Comparison of ENCODE assay signal across 9 cellular contexts in the genomic region with DNA sequence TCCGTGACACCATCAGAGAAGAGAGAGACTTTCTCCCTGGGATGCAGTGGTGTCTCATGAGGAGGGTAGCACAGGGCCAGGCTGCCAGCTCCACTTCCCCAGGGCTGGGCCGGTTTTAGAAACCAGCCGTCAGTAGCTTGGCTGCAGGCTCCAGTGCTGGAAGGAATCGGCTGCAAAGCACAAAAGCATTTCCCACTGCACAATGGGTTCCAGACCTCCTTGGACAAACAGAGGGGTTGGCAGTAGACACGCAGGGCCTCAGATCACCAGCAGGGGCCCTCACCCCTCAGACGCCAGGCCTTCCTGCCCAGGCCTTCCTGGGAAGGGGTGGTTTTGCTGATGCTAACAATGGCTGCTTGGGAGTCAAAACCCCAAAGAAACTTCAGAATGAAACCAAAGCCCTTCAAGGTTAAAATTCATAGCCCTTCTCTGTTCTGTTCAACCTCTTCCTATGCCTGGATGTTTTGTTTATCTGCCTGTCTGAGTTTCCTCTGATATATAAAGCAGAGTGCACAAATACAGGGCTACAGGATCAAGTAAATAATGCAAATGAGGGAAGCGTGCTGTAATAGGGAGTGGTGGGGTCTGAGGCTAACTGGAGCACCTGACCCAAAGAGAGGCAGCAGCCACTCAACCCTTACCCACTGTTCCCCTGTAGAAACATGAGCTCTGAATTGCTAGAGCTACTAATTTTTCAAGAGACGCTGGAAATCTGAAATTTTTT. TPM values are rescaled to one million over a fixed set of nuclear protein-coding genes. Genes with fewer than 3 reads are reported as not detected.
A peak's percentile ranks its signal among the peaks of the same experiment; 100 is the strongest.
DNase-seq lines count a peak whose midpoint lies in the region; ATAC-seq and TF ChIP-seq lines count a peak whose summit lies in the region.
"Had no signal": no experiment of that assay in that cellular context is flagged by ENCODE, and none has a peak within 500 bp of the region (broad histone marks: within the 10 kb centered on the region; RNA-seq: fewer than 3 reads in every experiment).

No MANE protein-coding gene starts in this region.

- TF ChIP-seq CTCF in GM13977 (IDR thresholded peaks at IDR 0.05; ENCODE audit: extremely low read depth, insufficient read depth, missing control alignments), result peak; percentile 62
- peak; percentile 38 for TF ChIP-seq CTCF in RWPE2 (IDR thresholded peaks at IDR 0.05; ENCODE audit: poor library complexity, severe bottlenecking)
- TF ChIP-seq CTCF in gastrocnemius medialis (IDR thresholded peaks at IDR 0.05 in 4 of 5, conservative IDR thresholded peaks at IDR 0.05 in 1 of 5), result peak in 2 of 5 experiments; percentile 31 to 38
- TF ChIP-seq CTCF in tibial artery (IDR thresholded peaks at IDR 0.05), result peak in 1 of 2 experiments; percentile 24

- no peaks in the 10 kb centered on the region for H3K36me3 Mint-ChIP-seq in stimulated activated effector memory CD8-positive, alpha-beta T cell treated with anti-CD3 and anti-CD28 coated beads, Interleukin-12 subunit alpha, Interleukin-12 subunit beta, amount 100 ng/mL, for 72 hours
- H3K36me3 Mint-ChIP-seq: brain had no signal

- no peaks in the 10 kb centered on the region for H3K4me1 ChIP-seq in RWPE2 (ENCODE audit: insufficient read depth, poor library complexity, severe bottlenecking)
- H3K4me1 ChIP-seq in gastrocnemius medialis, result no peaks in the 10 kb centered on the region
- no peaks in the 10 kb centered on the region for H3K4me1 ChIP-seq in tibial artery

- peak; percentile 73 for ATAC-seq in RWPE2 (ENCODE audit: low read depth)
- peak; percentile 55 for ATAC-seq in stimulated activated effector memory CD8-positive, alpha-beta T cell treated with anti-CD3 and anti-CD28 coated beads, Interleukin-12 subunit alpha, Interleukin-12 subunit beta, amount 100 ng/mL, for 72 hours
- no peak for ATAC-seq in gastrocnemius medialis
- no peak for ATAC-seq in GM21423 (IDR thresholded peaks at IDR 0.05; ENCODE audit: unreplicated experiment)

- H3K4me3 Mint-ChIP-seq in stimulated activated effector memory CD8-positive, alpha-beta T cell treated with anti-CD3 and anti-CD28 coated beads, Interleukin-12 subunit alpha, Interleukin-12 subunit beta, amount 100 ng/mL, for 72 hours, result no peak overlapping the region
- H3K4me3 Mint-ChIP-seq: brain had no signal

- no peak overlapping the region for H3K27ac ChIP-seq in RWPE2 (ENCODE audit: poor library complexity, severe bottlenecking)
- H3K27ac ChIP-seq in gastrocnemius medialis, result no peak overlapping the region
- H3K27ac ChIP-seq in tibial artery, result no peak overlapping the region

- H3K9me3 ChIP-seq in RWPE2 (ENCODE audit: severe bottlenecking), result no peaks in the 10 kb centered on the region
- H3K9me3 ChIP-seq in gastrocnemius medialis, result no peaks in the 10 kb centered on the region
- no peaks in the 10 kb centered on the region for H3K9me3 ChIP-seq in tibial artery

- intact Hi-C loops in gastrocnemius medialis (cut with DNase I; ENCODE audit: low total_unique reads) (no loop called here), tibial artery (cut with DNase I; ENCODE audit: low total_unique reads) (no loop called here)

- H3K9me3 Mint-ChIP-seq in stimulated activated effector memory CD8-positive, alpha-beta T cell treated with anti-CD3 and anti-CD28 coated beads, Interleukin-12 subunit alpha, Interleukin-12 subunit beta, amount 100 ng/mL, for 72 hours, result no peaks in the 10 kb centered on the region
- H3K9me3 Mint-ChIP-seq: brain had no signal

- no peaks in the 10 kb centered on the region for H3K4me1 Mint-ChIP-seq in stimulated activated effector memory CD8-positive, alpha-beta T cell treated with anti-CD3 and anti-CD28 coated beads, Interleukin-12 subunit alpha, Interleukin-12 subunit beta, amount 100 ng/mL, for 72 hours

- no peaks in the 10 kb centered on the region for H3K27me3 ChIP-seq in RWPE2 (ENCODE audit: insufficient read depth, poor library complexity, severe bottlenecking)
- H3K27me3 ChIP-seq in gastrocnemius medialis, result no peaks in the 10 kb centered on the region
- peaks cover 0 to 5% of the 10 kb centered on the region in 2 donors for H3K27me3 ChIP-seq in tibial artery

- in situ Hi-C loops in GM13977 (cut with MboI; ENCODE audit: low pct_unique_long_range_greater_than_20kb, low sequenced_read_pairs, unreplicated experiment), result no loop called here
- in situ Hi-C loops in gastrocnemius medialis (cut with MboI; ENCODE audit: low sequenced_read_pairs in 4 of 4), result no loop called here

- H3K36me3 ChIP-seq in RWPE2 (ENCODE audit: low read depth), result no peaks in the 10 kb centered on the region
- no peaks in the 10 kb centered on the region for H3K36me3 ChIP-seq in gastrocnemius medialis
- H3K36me3 ChIP-seq in tibial artery, result no peaks in the 10 kb centered on the region

- no peak for TF ChIP-seq POLR2A in gastrocnemius medialis (IDR thresholded peaks at IDR 0.05)

- no peak overlapping the region for H3K27ac Mint-ChIP-seq in stimulated activated effector memory CD8-positive, alpha-beta T cell treated with anti-CD3 and anti-CD28 coated beads, Interleukin-12 subunit alpha, Interleukin-12 subunit beta, amount 100 ng/mL, for 72 hours
- H3K27ac Mint-ChIP-seq: brain had no signal

- DNase-seq in AG20443 (ENCODE audit: low spot score), result peak; percentile 57
- DNase-seq in GM13977 (ENCODE audit: low spot score), result peak; percentile 49
- DNase-seq in RWPE2 (ENCODE audit: low spot score), result no peak
- DNase-seq in globus pallidus (ENCODE audit: low spot score), result peak; percentile 51
- peak in 1 of 2 donors; percentile 52 for DNase-seq in stimulated activated effector memory CD8-positive, alpha-beta T cell treated with anti-CD3 and anti-CD28 coated beads, Interleukin-12 subunit alpha, Interleukin-12 subunit beta, amount 100 ng/mL, for 72 hours (ENCODE audit: low spot score in 2 of 2)
- no peak for DNase-seq in gastrocnemius medialis
- DNase-seq in tibial artery, result no peak

- H3K4me3 ChIP-seq in RWPE2 (ENCODE audit: severe bottlenecking), result no peak overlapping the region
- H3K4me3 ChIP-seq in gastrocnemius medialis, result no peak overlapping the region
- no peak overlapping the region for H3K4me3 ChIP-seq in tibial artery

RNA-seq across cellular contexts. Expression of a gene that starts 26.2 kb away (rescaled TPM):
- not detected for total RNA-seq in gastrocnemius medialis

Comparison
In these comparisons a context has a peak if more than half of its experiments do, and no peak if none do; other contexts are left out.
1. DNase-seq: peak in AG20443 (single experiment), GM13977 (single experiment) and globus pallidus (single experiment); none in RWPE2 (single experiment), gastrocnemius medialis (0 of 2) and tibial artery (0 of 2).
2. ATAC-seq: peak in RWPE2 (single experiment) and stimulated activated effector memory CD8-positive, alpha-beta T cell treated with anti-CD3 and anti-CD28 coated beads, Interleukin-12 subunit alpha, Interleukin-12 subunit beta, amount 100 ng/mL, for 72 hours (single experiment); none in gastrocnemius medialis (0 of 2) and GM21423 (single experiment).